Comparison of ENCODE assay signal across 12 cellular contexts in the genomic region with DNA sequence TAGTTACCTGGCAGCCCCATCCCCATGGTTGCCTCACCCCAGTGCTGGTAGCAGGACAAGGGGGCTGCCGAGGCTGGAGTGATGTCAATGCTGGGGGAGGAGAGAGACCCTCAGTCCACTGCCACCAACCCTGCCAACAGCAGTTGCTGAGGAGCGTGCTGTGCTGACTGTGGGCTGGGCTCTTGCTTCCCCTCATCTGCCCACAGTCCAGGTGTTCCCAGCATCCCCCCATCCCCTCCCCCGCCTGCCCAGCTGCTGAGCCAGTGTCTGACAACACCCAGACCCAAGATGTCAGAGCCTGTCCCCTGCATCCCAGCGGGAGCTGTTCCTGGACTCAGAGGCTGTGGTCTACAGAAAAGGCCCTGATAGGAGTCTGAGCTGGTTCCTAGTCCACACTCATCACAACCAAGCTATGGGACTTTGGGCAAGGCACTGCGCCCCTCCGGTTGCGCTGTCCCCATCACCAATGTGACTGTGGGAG.
"Had no signal": no experiment of that assay in that cellular context is flagged by ENCODE, and none has a peak within 500 bp of the region (broad histone marks: within the 10 kb centered on the region; RNA-seq: fewer than 3 reads in every experiment).

No MANE protein-coding gene starts in this region.

- H3K4me3 Mint-ChIP-seq: activated naive CD4-positive, alpha-beta T cell treated with anti-CD3 and anti-CD28 coated beads, Interleukin-2, amount 10 ng/mL, durations not matched to agents 7 days and 5 days; activated T-helper 17 cell treated with anti-CD3 and anti-CD28 coated beads, Interleukin-2, amount 50 U/mL, for 72 hours; central memory CD8-positive, alpha-beta T cell; mesothelial cell of epicardium; neural crest cell had no signal

- H3K4me1 Mint-ChIP-seq: activated naive CD4-positive, alpha-beta T cell treated with anti-CD3 and anti-CD28 coated beads, Interleukin-2, amount 10 ng/mL, durations not matched to agents 7 days and 5 days; activated T-helper 17 cell treated with anti-CD3 and anti-CD28 coated beads, Interleukin-2, amount 50 U/mL, for 72 hours; central memory CD8-positive, alpha-beta T cell had no signal

- H3K9me3 ChIP-seq: ovary had no signal

- H3K27me3 ChIP-seq: ovary had no signal

- H3K27ac ChIP-seq: ovary had no signal

- FAIRE-seq: frontal cortex, urothelium cell line had no signal

- H3K36me3 Mint-ChIP-seq: activated naive CD4-positive, alpha-beta T cell treated with anti-CD3 and anti-CD28 coated beads, Interleukin-2, amount 10 ng/mL, durations not matched to agents 7 days and 5 days; mesothelial cell of epicardium had no signal

- ATAC-seq: activated T-helper 17 cell treated with anti-CD3 and anti-CD28 coated beads, Interleukin-2, amount 50 U/mL, for 72 hours had no signal

- H3K27me3 Mint-ChIP-seq: activated T-helper 17 cell treated with anti-CD3 and anti-CD28 coated beads, Interleukin-2, amount 50 U/mL, for 72 hours; central memory CD8-positive, alpha-beta T cell had no signal

- H3K9me3 Mint-ChIP-seq: activated naive CD4-positive, alpha-beta T cell treated with anti-CD3 and anti-CD28 coated beads, Interleukin-2, amount 10 ng/mL, durations not matched to agents 7 days and 5 days; activated T-helper 17 cell treated with anti-CD3 and anti-CD28 coated beads, Interleukin-2, amount 50 U/mL, for 72 hours; central memory CD8-positive, alpha-beta T cell; mesothelial cell of epicardium; neural crest cell had no signal

- H3K27ac Mint-ChIP-seq: activated naive CD4-positive, alpha-beta T cell treated with anti-CD3 and anti-CD28 coated beads, Interleukin-2, amount 10 ng/mL, durations not matched to agents 7 days and 5 days; activated T-helper 17 cell treated with anti-CD3 and anti-CD28 coated beads, Interleukin-2, amount 50 U/mL, for 72 hours; mesothelial cell of epicardium had no signal

- DNase-seq: activated CD4-positive, alpha-beta T cell treated with anti-CD3 and anti-CD28 coated beads, Interleukin-2, amount 50 U/mL, for 1 hour; activated CD4-positive, CD25-positive, alpha-beta regulatory T cell; activated naive CD4-positive, alpha-beta T cell treated with anti-CD3 and anti-CD28 coated beads, Interleukin-2, amount 10 ng/mL, durations not matched to agents 7 days and 5 days; activated T-cell treated with anti-CD3 and anti-CD28 coated beads for 4 hours; effector memory CD4-positive, alpha-beta T cell had no signal

- H3K4me3 ChIP-seq: ovary had no signal

- H3K36me3 ChIP-seq: ovary had no signal
